In genomic region chr17:3667366-3668278, GRCh38 we compare ENCODE assay signal across 8 cellular contexts. TPM values are rescaled to one million over a fixed set of nuclear protein-coding genes. Genes with fewer than 3 reads are reported as not detected.
DNase-seq lines count a peak whose midpoint lies in the region; ATAC-seq and TF ChIP-seq lines count a peak whose summit lies in the region.

No MANE protein-coding gene starts in this region.

- H2AFZ ChIP-seq in SU-DHL-6 (ENCODE audit: low read depth, low read length, severe bottlenecking), result peak overlapping the region; percentile 81

- peak overlapping the region; percentile 71 for H3K4me3 ChIP-seq in SU-DHL-6 (ENCODE audit: insufficient read depth, low read length, poor library complexity, severe bottlenecking)

- intact Hi-C loops in dendritic cell treated with granulocyte-macrophage colony-stimulating factor and Interleukin-4, amounts not matched to agents 40 ng/mL and 50 ng/mL, for 4 days (cut with micrococcal nuclease), result loop anchor here (1.0 kb wide), 2 partner anchors 27 to 56 kb away; partner anchors contain the start of gene HASPIN
- intact Hi-C loops in left colon (cut with DNase I, micrococcal nuclease), result no loop called here

- ATAC-seq in GM19035 (IDR thresholded peaks at IDR 0.05; ENCODE audit: unreplicated experiment) (peak; percentile 10), HG03571 (IDR thresholded peaks at IDR 0.05; ENCODE audit: unreplicated experiment) (peak; percentile 10), left colon (peak; percentile 79), HG03159 (IDR thresholded peaks at IDR 0.05; ENCODE audit: unreplicated experiment) (no peak)

- no peak for TF ChIP-seq CTCF in SU-DHL-6 (IDR thresholded peaks at IDR 0.05; ENCODE audit: insufficient read depth, low read length, poor library complexity, severe bottlenecking)

- H3K4me2 ChIP-seq in SU-DHL-6 (ENCODE audit: low read depth, low read length, poor library complexity, severe bottlenecking), result peak overlapping the region; percentile 66

- H3K4me3 Mint-ChIP-seq in dendritic cell treated with granulocyte-macrophage colony-stimulating factor and Interleukin-4, amounts not matched to agents 40 ng/mL and 50 ng/mL, for 4 days, result peak overlapping the region; percentile 93

- H3K9me3 Mint-ChIP-seq in dendritic cell treated with granulocyte-macrophage colony-stimulating factor and Interleukin-4, amounts not matched to agents 40 ng/mL and 50 ng/mL, for 4 days, result no peaks in the 10 kb centered on the region

- H3K9me3 ChIP-seq in SU-DHL-6 (ENCODE audit: insufficient read depth, low read length), result no peaks in the 10 kb centered on the region

- peak overlapping the region; percentile 83 for H3K9ac ChIP-seq in SU-DHL-6 (ENCODE audit: low read length)

- H3K27ac ChIP-seq in SU-DHL-6 (ENCODE audit: low read depth, low read length), result no peak overlapping the region

- DNase-seq in CD1c-positive myeloid dendritic cell (ENCODE audit: extremely low spot score), result peak; percentile 81
- peak; percentile 87 to 92 for DNase-seq in left colon
- DNase-seq in stimulated activated CD8-positive, alpha-beta memory T cell treated with anti-CD3 and anti-CD28 coated beads, Interleukin-4, amount 100 ng/mL, for 48 hours, result peak; percentile 36

- no peaks in the 10 kb centered on the region for H3K27me3 ChIP-seq in SU-DHL-6 (ENCODE audit: low read length)

- peaks cover 59% of the 10 kb centered on the region for H3K36me3 Mint-ChIP-seq in dendritic cell treated with granulocyte-macrophage colony-stimulating factor and Interleukin-4, amounts not matched to agents 40 ng/mL and 50 ng/mL, for 4 days (ENCODE audit: low read depth)

- no peaks in the 10 kb centered on the region for H3K36me3 ChIP-seq in SU-DHL-6 (ENCODE audit: low read length)

- no peaks in the 10 kb centered on the region for H3K27me3 Mint-ChIP-seq in dendritic cell treated with granulocyte-macrophage colony-stimulating factor and Interleukin-4, amounts not matched to agents 40 ng/mL and 50 ng/mL, for 4 days

- peaks cover 66% of the 10 kb centered on the region for H3K4me1 Mint-ChIP-seq in dendritic cell treated with granulocyte-macrophage colony-stimulating factor and Interleukin-4, amounts not matched to agents 40 ng/mL and 50 ng/mL, for 4 days (ENCODE audit: low read depth)

- H4K20me1 ChIP-seq in SU-DHL-6 (ENCODE audit: low read depth, low read length), result no peaks in the 10 kb centered on the region

- peak overlapping the region; percentile 93 for H3K27ac Mint-ChIP-seq in dendritic cell treated with granulocyte-macrophage colony-stimulating factor and Interleukin-4, amounts not matched to agents 40 ng/mL and 50 ng/mL, for 4 days

- H3K79me2 ChIP-seq in SU-DHL-6 (ENCODE audit: insufficient read depth, low read length), result peaks cover 21% of the 10 kb centered on the region

- 0 out of 2 replicates have a peak, but pooled peaks cover 7% of the 10 kb centered on the region for H3F3A ChIP-seq in SU-DHL-6 (ENCODE audit: insufficient read depth)

- H3K9me2 ChIP-seq in SU-DHL-6 (replicated peaks; ENCODE audit: insufficient read depth, low read length), result no peaks in the 10 kb centered on the region

RNA-seq across cellular contexts. Expression of gene TAX1BP3, which starts 0.8 kb away (rescaled TPM):
- total RNA-seq in left colon, result 100 to 1,000 TPM; 231 to 293 TPM

RNA-seq across cellular contexts. Expression of gene EMC6, which starts 1.0 kb away (rescaled TPM):
- total RNA-seq in left colon, result 10 to 100 TPM; 29.7 to 36.0 TPM

RNA-seq across cellular contexts. Expression of gene P2RX5, which starts 28.3 kb away (rescaled TPM):
- 1 to 10 TPM; 1.6 to 2.6 TPM for total RNA-seq in left colon

RNA-seq across cellular contexts. Expression of gene CTNS, which starts 31.1 kb away (rescaled TPM):
- total RNA-seq in left colon, result 1 to 10 TPM; 7.7 to 8.0 TPM

RNA-seq across cellular contexts. Expression of gene SHPK, which starts 31.6 kb away (rescaled TPM):
- total RNA-seq in left colon, result 10 to 100 TPM; 19.1 to 19.6 TPM

Comparison
In these comparisons a context has a peak if more than half of its experiments do, and no peak if none do; other contexts are left out.
1. DNase-seq: peak in every context shown above with its lines; median percentile 90 in left colon; 81 in CD1c-positive myeloid dendritic cell; 36 in stimulated activated CD8-positive, alpha-beta memory T cell treated with anti-CD3 and anti-CD28 coated beads, Interleukin-4, amount 100 ng/mL, for 48 hours.